Comparison of ENCODE assay signal across 9 cellular contexts in genomic region chr11:406796-407650, GRCh38. TPM values are rescaled to one million over a fixed set of nuclear protein-coding genes. Genes with fewer than 3 reads are reported as not detected.
DNase-seq lines count a peak whose midpoint lies in the region; ATAC-seq and TF ChIP-seq lines count a peak whose summit lies in the region.
"Had no signal": no experiment of that assay in that cellular context is flagged by ENCODE, and none has a peak within 500 bp of the region (broad histone marks: within the 10 kb centered on the region; RNA-seq: fewer than 3 reads in every experiment).

No MANE protein-coding gene starts in this region.

- H3K27ac Mint-ChIP-seq in activated B cell treated with CpG ODN at 0.5 μM for 24 hours, result peak overlapping the region; percentile 35
- no peak overlapping the region for H3K27ac Mint-ChIP-seq in central memory CD8-positive, alpha-beta T cell (ENCODE audit: low read depth)
- H3K27ac Mint-ChIP-seq: activated naive CD8-positive, alpha-beta T cell had no signal

- ATAC-seq in GM21723 (IDR thresholded peaks at IDR 0.05; ENCODE audit: unreplicated experiment) (peak; percentile 52), activated B cell treated with CpG ODN at 0.5 μM for 24 hours (ENCODE audit: low read depth) (peak; percentile 85)
- peak; percentile 98 for ATAC-seq in central memory CD8-positive, alpha-beta T cell (replicated peaks; ENCODE audit: extremely low read depth, poor library complexity, severe bottlenecking)

- in situ Hi-C loops in Caki2 (cut with HindIII; ENCODE audit: low pct_unique_long_range_greater_than_20kb, low sequenced_read_pairs), result no loop called here

- no peaks in the 10 kb centered on the region for H3K27me3 Mint-ChIP-seq in activated B cell treated with CpG ODN at 0.5 μM for 24 hours
- H3K27me3 Mint-ChIP-seq in central memory CD8-positive, alpha-beta T cell, result no peaks in the 10 kb centered on the region
- H3K27me3 Mint-ChIP-seq: activated naive CD8-positive, alpha-beta T cell had no signal

- H3K4me1 Mint-ChIP-seq in activated B cell treated with CpG ODN at 0.5 μM for 24 hours, result peaks cover 3% of the 10 kb centered on the region
- peaks cover 9% of the 10 kb centered on the region for H3K4me1 Mint-ChIP-seq in central memory CD8-positive, alpha-beta T cell

- no peaks in the 10 kb centered on the region for H3K36me3 Mint-ChIP-seq in activated B cell treated with CpG ODN at 0.5 μM for 24 hours (ENCODE audit: low read depth)
- peaks cover 9% of the 10 kb centered on the region for H3K36me3 Mint-ChIP-seq in central memory CD8-positive, alpha-beta T cell (ENCODE audit: insufficient read depth)
- H3K36me3 Mint-ChIP-seq: activated naive CD8-positive, alpha-beta T cell had no signal

- H3K4me3 Mint-ChIP-seq in activated B cell treated with CpG ODN at 0.5 μM for 24 hours, result peak overlapping the region; percentile 60
- H3K4me3 Mint-ChIP-seq in central memory CD8-positive, alpha-beta T cell, result peak overlapping the region; percentile 60
- H3K4me3 Mint-ChIP-seq: activated naive CD8-positive, alpha-beta T cell had no signal

- POLR2A ChIA-PET in activated B cell treated with CpG ODN at 0.5 μM for 24 hours (lab: Charles Lee), result interaction anchor here (0.6 to 2.2 kb wide), 17 partner anchors 8 to 402 kb away, joined by 3 to 50 read pairs (median 5); partner anchors contain the start of genes ANO9, BET1L, HRAS and LRRC56

- CTCF ChIA-PET in activated B cell treated with CpG ODN at 0.5 μM for 24 hours (lab: Charles Lee), result interaction anchor here (0.6 to 1.5 kb wide), 5 partner anchors 9 to 157 kb away, joined by 3 to 8 read pairs (median 5); no protein-coding TSS in a partner anchor

- intact Hi-C loops in activated B cell treated with CpG ODN at 0.5 μM for 24 hours (cut with micrococcal nuclease), result loop anchor here (1.0 to 2.0 kb wide), 7 partner anchors 8 to 200 kb away; partner anchors contain the start of genes BET1L, PHRF1, PSMD13 and RIC8A

- TF ChIP-seq CTCF in activated B cell treated with CpG ODN at 0.5 μM for 24 hours (IDR thresholded peaks at IDR 0.05), result no peak

- DNase-seq in Caki2 (ENCODE audit: low read depth), result peak; percentile 80
- peak; percentile 75 for DNase-seq in LoVo (ENCODE audit: low spot score)
- DNase-seq in activated B cell treated with CpG ODN at 0.5 μM for 24 hours, result peak; percentile 76
- DNase-seq in central memory CD8-positive, alpha-beta T cell (ENCODE audit: low spot score in 2 of 2), result peak; percentile 89 to 97
- peak; percentile 84 for DNase-seq in kidney tubule cell (ENCODE audit: low spot score)
- peak; percentile 80 for DNase-seq in stimulated activated CD4-positive, alpha-beta T cell treated with anti-CD3 and anti-CD28 coated beads, Interleukin-2, amount 100 ng/mL, for 4 hours (ENCODE audit: low read depth)
- no peak for DNase-seq in NCI-H446 treated with DMSO at 0.1 percent for 48 hours (lab: John Stamatoyannopoulos, UW)

- no peaks in the 10 kb centered on the region for H3K9me3 Mint-ChIP-seq in activated B cell treated with CpG ODN at 0.5 μM for 24 hours
- H3K9me3 Mint-ChIP-seq in central memory CD8-positive, alpha-beta T cell, result no peaks in the 10 kb centered on the region

RNA-seq across cellular contexts. Expression of gene SIGIRR, which starts 7.8 kb away (rescaled TPM):
- 66.9 and 103 TPM in 2 replicates for total RNA-seq in Caki2 (2014; rRNA removed; shearing (Covaris generic); ENCODE audit: low replicate concordance)
- 19.8 and 24.2 TPM in 2 replicates for total RNA-seq in activated B cell treated with CpG ODN at 0.5 μM for 24 hours

RNA-seq across cellular contexts. Expression of gene PKP3, which starts 13.0 kb away (rescaled TPM):
- total RNA-seq in Caki2 (2014; rRNA removed; shearing (Covaris generic); ENCODE audit: low replicate concordance), result 70.7 and 103 TPM in 2 replicates
- 0.18 TPM in 1 of 2 replicates, not detected in the other for total RNA-seq in activated B cell treated with CpG ODN at 0.5 μM for 24 hours

RNA-seq across cellular contexts. Expression of gene ANO9, which starts 34.8 kb away (rescaled TPM):
- not detected in 2 replicates for total RNA-seq in Caki2 (2014; rRNA removed; shearing (Covaris generic); ENCODE audit: low replicate concordance)
- 37.2 and 46.1 TPM in 2 replicates for total RNA-seq in activated B cell treated with CpG ODN at 0.5 μM for 24 hours

RNA-seq across cellular contexts. Expression of gene B4GALNT4, which starts 37.7 kb away (rescaled TPM):
- total RNA-seq in Caki2 (2014; rRNA removed; shearing (Covaris generic); ENCODE audit: low replicate concordance), result 23.9 and 61.5 TPM in 2 replicates
- not detected in 2 replicates for total RNA-seq in activated B cell treated with CpG ODN at 0.5 μM for 24 hours

RNA-seq across cellular contexts. Expression of gene PTDSS2, which starts 43.1 kb away (rescaled TPM):
- 36.9 and 50.2 TPM in 2 replicates for total RNA-seq in Caki2 (2014; rRNA removed; shearing (Covaris generic); ENCODE audit: low replicate concordance)
- total RNA-seq in activated B cell treated with CpG ODN at 0.5 μM for 24 hours, result 17.8 and 22.0 TPM in 2 replicates

Comparison
In these comparisons a context has a peak if more than half of its experiments do, and no peak if none do; other contexts are left out.
1. RNA of gene PKP3, which starts 13.0 kb away (total RNA-seq): 70.7 to 103 TPM in Caki2; 0.18 TPM in activated B cell treated with CpG ODN at 0.5 μM for 24 hours; every median in the first group is over 10 times any median in the second.
2. RNA of gene ANO9, which starts 34.8 kb away (total RNA-seq): 37.2 to 46.1 TPM in activated B cell treated with CpG ODN at 0.5 μM for 24 hours; not detected in Caki2; every median in the first group is over 10 times any median in the second.
3. Peak in every context shown above with its lines, with median percentiles within 50 percentile points of each other: ATAC-seq.